In genomic region chr5:1144638-1145396, GRCh38 we compare ENCODE assay signal across 1 cellular context.
TF ChIP-seq lines count a peak whose summit lies in the region.

No MANE protein-coding gene starts in this region.

TF ChIP-seq in K562, 482 proteins besides CTCF, POLR2A, EP300 and RAD21:
- TF ChIP-seq BRCA1 (IDR thresholded peaks at IDR 0.05) (no peak), BRCA1 (CRISPR knock-in tag; IDR thresholded peaks at IDR 0.05) (no peak), NRF1 (conservative IDR thresholded peaks at IDR 0.05 in 1 of 2, IDR thresholded peaks at IDR 0.05 in 1 of 2) (peak; percentile 66 to 71), EZH2 (IDR thresholded peaks at IDR 0.05; ENCODE audit: borderline replicate concordance, low read depth, low read length) (0 out of 2 replicates have a peak, but pooled peaks have one; percentile 27), HNRNPH1 (optimal IDR thresholded peaks at IDR 0.05; ENCODE audit: low read depth, low read length) (no peak), RNF2 (IDR thresholded peaks at IDR 0.05) (no peak)
